ENCODE assay signal across 8 cellular contexts in genomic region chr19:7920520-7921301, GRCh38. TPM values are rescaled to one million over a fixed set of nuclear protein-coding genes. Genes with fewer than 3 reads are reported as not detected.
DNase-seq lines count a peak whose midpoint lies in the region; ATAC-seq and TF ChIP-seq lines count a peak whose summit lies in the region.

No MANE protein-coding gene starts in this region.

- peak overlapping the region; percentile 75 for H3K4me3 ChIP-seq in AG10803 (ENCODE audit: low read length)

- DNase-seq in AG10803 (ENCODE audit: low read depth) (peak; percentile 98), NCI-H524 treated with DMSO at 0.1 percent for 48 hours (lab: John Stamatoyannopoulos, UW) (peak; percentile 50), left lobe of liver (ENCODE audit: low spot score) (peak; percentile 100)
- peak; percentile 100 for DNase-seq in activated CD4-positive, alpha-beta T cell treated with anti-CD3 and anti-CD28 coated beads for 48 hours
- DNase-seq in stimulated activated CD4-positive, alpha-beta T cell treated with anti-CD3 and anti-CD28 coated beads, Interleukin-1b, Interleukin-23, amount 100 ng/mL, for 48 hours = peak; percentile 99

- peak overlapping the region; percentile 76 for H3K27ac ChIP-seq in cingulate gyrus (ENCODE audit: low read depth, low read length)

- TF ChIP-seq CTCF in AG10803 (conservative IDR thresholded peaks at IDR 0.05; ENCODE audit: low read length) = no peak

- ATAC-seq in GM19035 (IDR thresholded peaks at IDR 0.05; ENCODE audit: unreplicated experiment) (peak; percentile 40), HG03432 (IDR thresholded peaks at IDR 0.05; ENCODE audit: unreplicated experiment) (peak; percentile 45), left lobe of liver (peak; percentile 70)

RNA-seq across cellular contexts. Expression of gene SNAPC2, which starts 0.6 kb away (rescaled TPM):
- total RNA-seq in left lobe of liver = 4.1 TPM

RNA-seq across cellular contexts. Expression of gene CTXN1, which starts 5.2 kb away (rescaled TPM):
- not detected for total RNA-seq in left lobe of liver

RNA-seq across cellular contexts. Expression of gene TGFBR3L, which starts 6.1 kb away (rescaled TPM):
- total RNA-seq in left lobe of liver = 3.4 TPM

RNA-seq across cellular contexts. Expression of gene MAP2K7, which starts 17.0 kb away (rescaled TPM):
- 20.8 TPM for total RNA-seq in left lobe of liver

RNA-seq across cellular contexts. Expression of gene TIMM44, which starts 22.8 kb away (rescaled TPM):
- 33.5 TPM for total RNA-seq in left lobe of liver

Comparison
In these comparisons a context has a peak if more than half of its experiments do, and no peak if none do; other contexts are left out.
1. Peak in every context shown above with its lines: DNase-seq, ATAC-seq, H3K4me3 ChIP-seq and H3K27ac ChIP-seq.
2. DNase-seq: peak in every context shown above with its lines; median percentile 100 in activated CD4-positive, alpha-beta T cell treated with anti-CD3 and anti-CD28 coated beads for 48 hours; 100 in left lobe of liver; 99 in stimulated activated CD4-positive, alpha-beta T cell treated with anti-CD3 and anti-CD28 coated beads, Interleukin-1b, Interleukin-23, amount 100 ng/mL, for 48 hours; 98 in AG10803; 50 in NCI-H524 treated with DMSO at 0.1 percent for 48 hours.